Comparison of ENCODE assay signal across 24 cellular contexts in genomic region chr1:25621876-25622275, GRCh38. TPM values are rescaled to one million over a fixed set of nuclear protein-coding genes. Genes with fewer than 3 reads are reported as not detected.
DNase-seq lines count a peak whose midpoint lies in the region; TF ChIP-seq lines count a peak whose summit lies in the region.
"Had no signal": no experiment of that assay in that cellular context is flagged by ENCODE, and none has a peak within 500 bp of the region (broad histone marks: within the 10 kb centered on the region; RNA-seq: fewer than 3 reads in every experiment).

No MANE protein-coding gene starts in this region.

- no peak for TF ChIP-seq CTCF in brain (conservative IDR thresholded peaks at IDR 0.05)
- TF ChIP-seq CTCF in glutamatergic neuron (IDR thresholded peaks at IDR 0.05; ENCODE audit: partially characterized antibody, unreplicated experiment): no peak
- no peak for TF ChIP-seq CTCF in Caco-2 (IDR thresholded peaks at IDR 0.05; ENCODE audit: insufficient read depth in 1 of 2, low read depth in 1 of 2, low read length in 1 of 2, severe bottlenecking in 1 of 2, unreplicated experiment in 1 of 2)

- no peak overlapping the region for H3K4me3 ChIP-seq in CD4-positive, alpha-beta memory T cell (ENCODE audit: low read length in 2 of 2)
- H3K4me3 ChIP-seq in Caco-2 (ENCODE audit: low read depth, low read length): no peak overlapping the region
- H3K4me3 ChIP-seq: lower lobe of right lung, smooth muscle cell had no signal

- H3K27me3 Mint-ChIP-seq in T-helper 2 cell treated with Interferon-gamma antibody and Interleukin-4, amounts not matched to agents 5 μg/mL and 100 μg/mL, for 36 hours (ENCODE audit: low read depth): peaks cover 85% of the 10 kb centered on the region
- H3K27me3 Mint-ChIP-seq in CD4-positive, alpha-beta memory T cell: no peaks in the 10 kb centered on the region
- H3K27me3 Mint-ChIP-seq in brain: peaks cover 2% of the 10 kb centered on the region
- H3K27me3 Mint-ChIP-seq in glutamatergic neuron (ENCODE audit: unreplicated experiment): peaks cover 6% of the 10 kb centered on the region
- H3K27me3 Mint-ChIP-seq in Caco-2 (ENCODE audit: insufficient read depth, unreplicated experiment): no peaks in the 10 kb centered on the region

- no peaks in the 10 kb centered on the region for H3K9me3 ChIP-seq in CD4-positive, alpha-beta memory T cell (ENCODE audit: control insufficient read depth in 1 of 2, low read length in 2 of 2)
- H3K9me3 ChIP-seq in Caco-2: no peaks in the 10 kb centered on the region
- H3K9me3 ChIP-seq: lower lobe of right lung, neutrophil had no signal

- H3K4me3 Mint-ChIP-seq in T-helper 2 cell treated with Interferon-gamma antibody and Interleukin-4, amounts not matched to agents 5 μg/mL and 100 μg/mL, for 36 hours: peak overlapping the region; percentile 83
- H3K4me3 Mint-ChIP-seq in CD4-positive, alpha-beta memory T cell: peak overlapping the region; percentile 92 to 99 (median 96)
- peak overlapping the region in 3 of 5 experiments; percentile 26 to 89 (median 41) for H3K4me3 Mint-ChIP-seq in brain
- no peak overlapping the region for H3K4me3 Mint-ChIP-seq in glutamatergic neuron (ENCODE audit: unreplicated experiment)
- no peak overlapping the region for H3K4me3 Mint-ChIP-seq in Caco-2 (ENCODE audit: unreplicated experiment)
- H3K4me3 Mint-ChIP-seq: HFFc6 had no signal

- no peaks in the 10 kb centered on the region for H3K36me3 ChIP-seq in CD4-positive, alpha-beta memory T cell (ENCODE audit: insufficient read depth, low read length)
- no peaks in the 10 kb centered on the region for H3K36me3 ChIP-seq in Caco-2 (ENCODE audit: control insufficient read depth, insufficient read depth, low read length)
- H3K36me3 ChIP-seq: lower lobe of right lung, neutrophil had no signal

- H3K27me3 ChIP-seq in CD4-positive, alpha-beta memory T cell (ENCODE audit: insufficient read depth, low read length): no peaks in the 10 kb centered on the region
- H3K27me3 ChIP-seq in Caco-2 (replicated peaks; ENCODE audit: control insufficient read depth, insufficient read depth, low read length): 0 out of 2 replicates have a peak, but pooled peaks cover 1% of the 10 kb centered on the region

- peaks cover 73% of the 10 kb centered on the region for H3K4me1 ChIP-seq in CD4-positive, alpha-beta memory T cell (ENCODE audit: insufficient read depth, low read length)
- peaks cover 4% of the 10 kb centered on the region; the same call in 1 of the 2 replicates for H3K4me1 ChIP-seq in Caco-2

- H3K27ac ChIP-seq in CD4-positive, alpha-beta memory T cell (ENCODE audit: low read depth, low read length): peak overlapping the region; percentile 1
- H3K27ac ChIP-seq: 22Rv1, lower lobe of right lung, neutrophil had no signal

- CTCF ChIA-PET in CD4-positive, alpha-beta memory T cell (lab: Charles Lee; ENCODE audit: partially characterized antibody): interaction anchor here (0.9 to 8.0 kb wide), 6 partner anchors 10 to 174 kb away, joined by 3 to 63 read pairs (median 18); no protein-coding TSS in a partner anchor
- CTCF ChIA-PET in Caco-2 (lab: Charles Lee): no interaction called here

- DNase-seq in T-helper 2 cell treated with Interferon-gamma antibody and Interleukin-4, amounts not matched to agents 5 μg/mL and 100 μg/mL, for 36 hours (ENCODE audit: low spot score): no peak
- DNase-seq in T-helper 2 cell: no peak
- DNase-seq in CD4-positive, alpha-beta memory T cell: peak in 3 of 5 donors; percentile 11 to 43 (median 32)
- DNase-seq in NCI-H2171 treated with DMSO at 0.1 percent for 48 hours (lab: John Stamatoyannopoulos, UW): peak; percentile 83
- DNase-seq in glutamatergic neuron: no peak
- no peak for DNase-seq in Caco-2
- no peak for DNase-seq in activated gamma-delta T cell treated with Interleukin-2 at 50 U/mL for 16 hours
- DNase-seq: AML-193, aorta, Calu3, cerebellar nuclear complex, erythroblast, foreskin melanocyte, HFFc6, islet precursor cell, lower lobe of right lung, NCI-H1417, NCI-H526, OCI-M1 had no signal

- POLR2A ChIA-PET in CD4-positive, alpha-beta memory T cell (lab: Charles Lee; ENCODE audit: partially characterized antibody): interaction anchor here (1.1 to 10.7 kb wide), 4 partner anchors 10 to 83 kb away, joined by 3 to 151 read pairs (median 10); no protein-coding TSS in a partner anchor
- POLR2A ChIA-PET in Caco-2 (lab: Charles Lee): no interaction called here

- intact Hi-C loops in CD4-positive, alpha-beta memory T cell (cut with micrococcal nuclease): no loop called here
- intact Hi-C loops in Caco-2 (cut with micrococcal nuclease; ENCODE audit: unreplicated experiment): no loop called here

- H3K4me1 Mint-ChIP-seq in T-helper 2 cell treated with Interferon-gamma antibody and Interleukin-4, amounts not matched to agents 5 μg/mL and 100 μg/mL, for 36 hours (ENCODE audit: low read depth): peaks cover 63% of the 10 kb centered on the region
- H3K4me1 Mint-ChIP-seq in CD4-positive, alpha-beta memory T cell: peaks cover 70 to 88% (median 79%) of the 10 kb centered on the region in 4 donors
- peaks cover 58% of the 10 kb centered on the region for H3K4me1 Mint-ChIP-seq in brain
- peaks cover 10% of the 10 kb centered on the region for H3K4me1 Mint-ChIP-seq in glutamatergic neuron (ENCODE audit: low read depth, unreplicated experiment)
- H3K4me1 Mint-ChIP-seq in Caco-2 (ENCODE audit: low read depth, unreplicated experiment): no peaks in the 10 kb centered on the region

- BruUV-seq in Caco-2 (replicated peaks; lab: Mats Ljungman, UMichigan): no TSS peak

- H3K36me3 Mint-ChIP-seq in T-helper 2 cell treated with Interferon-gamma antibody and Interleukin-4, amounts not matched to agents 5 μg/mL and 100 μg/mL, for 36 hours (ENCODE audit: low read depth): peaks cover 29% of the 10 kb centered on the region
- peaks cover 9 to 12% of the 10 kb centered on the region in 2 donors for H3K36me3 Mint-ChIP-seq in CD4-positive, alpha-beta memory T cell
- H3K36me3 Mint-ChIP-seq in brain: peaks cover 6% of the 10 kb centered on the region
- H3K36me3 Mint-ChIP-seq in glutamatergic neuron (ENCODE audit: unreplicated experiment): peaks cover 4% of the 10 kb centered on the region
- H3K36me3 Mint-ChIP-seq in Caco-2 (ENCODE audit: insufficient read depth, unreplicated experiment): peaks cover 5% of the 10 kb centered on the region

- no peak overlapping the region for H3K27ac Mint-ChIP-seq in T-helper 2 cell treated with Interferon-gamma antibody and Interleukin-4, amounts not matched to agents 5 μg/mL and 100 μg/mL, for 36 hours
- peak overlapping the region; percentile 53 to 96 (median 84) for H3K27ac Mint-ChIP-seq in CD4-positive, alpha-beta memory T cell
- no peak overlapping the region for H3K27ac Mint-ChIP-seq in brain
- no peak overlapping the region for H3K27ac Mint-ChIP-seq in glutamatergic neuron (ENCODE audit: unreplicated experiment)
- H3K27ac Mint-ChIP-seq in Caco-2 (ENCODE audit: unreplicated experiment): no peak overlapping the region
- H3K27ac Mint-ChIP-seq: activated T-helper 2 cell treated with anti-CD3 and anti-CD28 coated beads, Interferon-gamma antibody, Interleukin-2, Interleukin-4, amounts not matched to agents 10 μg/mL and 5 μg/mL and 100 μg/mL, durations not matched to agents 14 hours and 24 hours and 36 hours; HFFc6 had no signal

- H3K9me3 Mint-ChIP-seq in T-helper 2 cell treated with Interferon-gamma antibody and Interleukin-4, amounts not matched to agents 5 μg/mL and 100 μg/mL, for 36 hours: peaks cover 12% of the 10 kb centered on the region
- H3K9me3 Mint-ChIP-seq in CD4-positive, alpha-beta memory T cell: peaks cover 0 to 4% (median 0%) of the 10 kb centered on the region in 8 donors
- peaks cover 0 to 5% (median 3%) of the 10 kb centered on the region in 5 experiments for H3K9me3 Mint-ChIP-seq in brain
- peaks cover 5% of the 10 kb centered on the region for H3K9me3 Mint-ChIP-seq in glutamatergic neuron (ENCODE audit: unreplicated experiment)
- no peaks in the 10 kb centered on the region for H3K9me3 Mint-ChIP-seq in Caco-2 (ENCODE audit: unreplicated experiment)

RNA-seq across cellular contexts. Expression of gene MAN1C1, which starts 5.3 kb away (rescaled TPM):
- total RNA-seq in CD4-positive, alpha-beta memory T cell: 10 to 100 TPM; 42.6 to 45.1 TPM
- polyA plus RNA-seq in CD4-positive, alpha-beta memory T cell: 10 to 100 TPM in 1 of 2 donors, 1 to 10 TPM in 1; 3.6 to 10.4 TPM
- 56.4 TPM for polyA plus RNA-seq in brain (ENCODE audit: insufficient read depth, low read depth, low replicate concordance)
- total RNA-seq in glutamatergic neuron (ENCODE audit: unreplicated experiment) (5.4 TPM), Caco-2 (2022) (2.7 and 3.5 TPM in 2 replicates)

Comparison
In these comparisons a context has a peak if more than half of its experiments do, and no peak if none do; other contexts are left out.
1. DNase-seq: peak in CD4-positive, alpha-beta memory T cell (3 of 5) and NCI-H2171 treated with DMSO at 0.1 percent for 48 hours (single experiment); none in T-helper 2 cell treated with Interferon-gamma antibody and Interleukin-4, amounts not matched to agents 5 μg/mL and 100 μg/mL, for 36 hours (single experiment), T-helper 2 cell (0 of 5), glutamatergic neuron (single experiment), Caco-2 (0 of 2) and activated gamma-delta T cell treated with Interleukin-2 at 50 U/mL for 16 hours (single experiment).
2. H3K27ac Mint-ChIP-seq: peak in CD4-positive, alpha-beta memory T cell (7 of 7); none in T-helper 2 cell treated with Interferon-gamma antibody and Interleukin-4, amounts not matched to agents 5 μg/mL and 100 μg/mL, for 36 hours (single experiment), brain (0 of 5), glutamatergic neuron (single experiment) and Caco-2 (single experiment).
3. H3K4me3 Mint-ChIP-seq: peak in T-helper 2 cell treated with Interferon-gamma antibody and Interleukin-4, amounts not matched to agents 5 μg/mL and 100 μg/mL, for 36 hours (single experiment), CD4-positive, alpha-beta memory T cell (8 of 8) and brain (3 of 5); none in glutamatergic neuron (single experiment) and Caco-2 (single experiment).